30 cellular contexts compared by ENCODE assay signal in the genomic region with DNA sequence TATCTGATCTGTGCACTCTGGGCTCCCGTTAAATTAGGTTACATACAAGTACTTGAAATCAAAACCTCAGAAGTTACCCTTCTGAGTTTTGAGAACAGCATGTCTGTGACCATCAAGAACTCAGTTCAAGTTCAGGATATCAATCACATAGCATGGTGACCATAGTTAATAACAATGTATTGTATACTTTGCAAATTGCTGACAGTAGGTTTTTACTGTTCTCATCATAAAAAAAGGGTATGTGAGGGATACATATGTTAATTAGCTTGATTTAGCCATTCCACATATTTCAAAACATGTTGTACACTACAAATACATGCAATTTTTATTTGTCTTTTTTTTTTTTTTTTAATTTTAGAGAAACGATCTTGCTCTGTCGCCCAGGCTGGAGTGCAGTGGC. TPM values are rescaled to one million over a fixed set of nuclear protein-coding genes. Genes with fewer than 3 reads are reported as not detected.
DNase-seq lines count a peak whose midpoint lies in the region; ATAC-seq, FAIRE-seq and TF ChIP-seq lines count a peak whose summit lies in the region.
"Had no signal": no experiment of that assay in that cellular context is flagged by ENCODE, and none has a peak within 500 bp of the region (broad histone marks: within the 10 kb centered on the region; RNA-seq: fewer than 3 reads in every experiment).

No MANE protein-coding gene starts in this region.

- DNase-seq in MCF 10A (ENCODE audit: unreplicated experiment) (no peak), breast epithelium (ENCODE audit: low spot score in 2 of 2) (no peak), A549 (ENCODE audit: low read depth in 1 of 2, low spot score in 1 of 2) (no peak), K562 (ENCODE audit: extremely low read depth in 1 of 4, low spot score in 3 of 4) (no peak), mesothelial cell of epicardium (ENCODE audit: low spot score in 2 of 2, unreplicated experiment in 2 of 2) (no peak), iPS-NIHi11 (ENCODE audit: low spot score) (no peak)
- DNase-seq: ACHN; BE2C; C1 segment of cervical spinal cord; CD4-positive, alpha-beta memory T cell; CD4-positive, CD25-positive, alpha-beta regulatory T cell; CD8-positive, alpha-beta memory T cell; COR-L47; DMS 273 treated with DMSO at 0.1 percent for 48 hours; DMS153; DMS53; DMS79; DND-41; EL; GDM1 had no signal

- H3K4me1 ChIP-seq in breast epithelium (no peaks in the 10 kb centered on the region), A549 (no peaks in the 10 kb centered on the region), K562 (replicated peaks in 1 of 2; ENCODE audit: control insufficient read depth in 2 of 2, insufficient read depth in 2 of 2, low read length in 2 of 2) (no peaks in the 10 kb centered on the region; a peak in 1 of 5 replicates)
- H3K4me1 ChIP-seq: BE2C had no signal

- H3K79me2 ChIP-seq in K562 (ENCODE audit: control insufficient read depth, insufficient read depth, low read length), result no peaks in the 10 kb centered on the region

- H3K27me3 ChIP-seq in breast epithelium (no peaks in the 10 kb centered on the region), K562 (ENCODE audit: control insufficient read depth in 2 of 2, insufficient read depth in 2 of 2, low read length in 2 of 2) (peaks cover 0 to 18% of the 10 kb centered on the region in 2 experiments; a peak in 1 of 5 replicates)
- H3K27me3 ChIP-seq: BE2C, BLaER1 had no signal

- no peak overlapping the region for H3K27ac Mint-ChIP-seq in MCF 10A (ENCODE audit: low read depth, unreplicated experiment)
- no peak overlapping the region for H3K27ac Mint-ChIP-seq in mesothelial cell of epicardium
- H3K27ac Mint-ChIP-seq: CD14-positive monocyte; CD4-positive, alpha-beta memory T cell; CD4-positive, CD25-positive, alpha-beta regulatory T cell had no signal

- FAIRE-seq in A549 (lab: Jason Lieb, UNC), result no peak
- FAIRE-seq in K562 (lab: Jason Lieb, UNC), result no peak
- FAIRE-seq: GM12878, GM12892, GM18507 had no signal

- no peak for TF ChIP-seq EP300 in A549 (IDR thresholded peaks at IDR 0.05)
- no peak for TF ChIP-seq EP300 in K562 (IDR thresholded peaks at IDR 0.05; ENCODE audit: low read length)

- TF ChIP-seq RAD21 in A549 (conservative IDR thresholded peaks at IDR 0.05 in 1 of 2, IDR thresholded peaks at IDR 0.05 in 1 of 2) (no peak), K562 (CRISPR knock-in tag; conservative IDR thresholded peaks at IDR 0.05 in 1 of 2, IDR thresholded peaks at IDR 0.05 in 1 of 2) (no peak)

- TF ChIP-seq POLR2A in breast epithelium (IDR thresholded peaks at IDR 0.05), result no peak
- TF ChIP-seq POLR2A in A549 (IDR thresholded peaks at IDR 0.05; ENCODE audit: low read length), result no peak
- no peak for TF ChIP-seq POLR2A in K562 (conservative IDR thresholded peaks at IDR 0.05)

- intact Hi-C loops in MCF 10A (cut with micrococcal nuclease) (no loop called here), breast epithelium (cut with DNase I; ENCODE audit: low total_unique reads) (no loop called here), K562 (cut with micrococcal nuclease) (no loop called here)

- H3K4me1 Mint-ChIP-seq in MCF 10A (ENCODE audit: insufficient read depth, unreplicated experiment) (no peaks in the 10 kb centered on the region), mesothelial cell of epicardium (peaks cover 14% of the 10 kb centered on the region)
- H3K4me1 Mint-ChIP-seq: CD4-positive, alpha-beta memory T cell; CD4-positive, CD25-positive, alpha-beta regulatory T cell; CD8-positive, alpha-beta memory T cell had no signal

- H3K4me3 Mint-ChIP-seq in MCF 10A (ENCODE audit: unreplicated experiment) (no peak overlapping the region), mesothelial cell of epicardium (no peak overlapping the region)
- H3K4me3 Mint-ChIP-seq: CD14-positive monocyte; CD4-positive, alpha-beta memory T cell; CD4-positive, CD25-positive, alpha-beta regulatory T cell; CD8-positive, alpha-beta memory T cell had no signal

- BruUV-seq in MCF 10A (replicated peaks; lab: Mats Ljungman, UMichigan) (TSS peak; percentile 35), K562 (replicated peaks; lab: Mats Ljungman, UMichigan) (no TSS peak)

- ATAC-seq in A549, result no peak
- ATAC-seq in K562, result no peak
- ATAC-seq: GM12878 had no signal

- H3K9me1 ChIP-seq in K562 (ENCODE audit: control insufficient read depth, insufficient read depth, low read length), result no peaks in the 10 kb centered on the region

- H3K4me2 ChIP-seq in A549 (no peak overlapping the region), K562 (ENCODE audit: insufficient read depth, low read length) (no peak overlapping the region)
- H3K4me2 ChIP-seq: BLaER1 had no signal

- H3K9me3 ChIP-seq in breast epithelium, result no peaks in the 10 kb centered on the region
- no peaks in the 10 kb centered on the region for H3K9me3 ChIP-seq in A549
- 0 out of 2 replicates have a peak, but pooled peaks cover 2% of the 10 kb centered on the region for H3K9me3 ChIP-seq in K562 (replicated peaks; ENCODE audit: control insufficient read depth, insufficient read depth, low read depth, low read length)
- H3K9me3 ChIP-seq: BE2C, BLaER1 had no signal

- peaks cover 6% of the 10 kb centered on the region for H3K36me3 Mint-ChIP-seq in MCF 10A (ENCODE audit: insufficient read depth, unreplicated experiment)
- H3K36me3 Mint-ChIP-seq in mesothelial cell of epicardium, result no peaks in the 10 kb centered on the region
- H3K36me3 Mint-ChIP-seq: CD14-positive monocyte; CD4-positive, alpha-beta memory T cell; CD4-positive, CD25-positive, alpha-beta regulatory T cell; CD8-positive, alpha-beta memory T cell had no signal

- TF ChIP-seq CTCF in MCF 10A (IDR thresholded peaks at IDR 0.05; ENCODE audit: unreplicated experiment) (no peak), breast epithelium (IDR thresholded peaks at IDR 0.05) (no peak), A549 (IDR thresholded peaks at IDR 0.05) (no peak), K562 (IDR thresholded peaks at IDR 0.05 in 2 of 3, conservative IDR thresholded peaks at IDR 0.05 in 1 of 3; ENCODE audit: insufficient read depth in 2 of 3, low read depth in 1 of 3, low read length in 3 of 3) (no peak), mesothelial cell of epicardium (IDR thresholded peaks at IDR 0.05; ENCODE audit: unreplicated experiment) (no peak)

- H3K27ac ChIP-seq in breast epithelium (no peak overlapping the region), A549 (no peak overlapping the region), K562 (ENCODE audit: extremely low read depth, low read depth, low read length) (no peak overlapping the region)
- H3K27ac ChIP-seq: 22Rv1, BLaER1 had no signal

- H3K27me3 Mint-ChIP-seq in MCF 10A (ENCODE audit: insufficient read depth, unreplicated experiment) (no peaks in the 10 kb centered on the region), mesothelial cell of epicardium (ENCODE audit: low read depth) (no peaks in the 10 kb centered on the region)

- H3K4me3 ChIP-seq in breast epithelium (no peak overlapping the region), A549 (no peak overlapping the region), K562 (no peak overlapping the region)
- H3K4me3 ChIP-seq: BLaER1, GM12878 had no signal

- POLR2A ChIA-PET in MCF 10A (lab: Yijun Ruan, JAX), result interaction anchor here (0.6 to 0.8 kb wide), 2 partner anchors 17 to 89 kb away, joined by 4 read pairs; no protein-coding TSS in a partner anchor
- POLR2A ChIA-PET in A549 (lab: Yijun Ruan, JAX), result no interaction called here
- POLR2A ChIA-PET in K562 (lab: Yijun Ruan, JAX), result interaction anchor here (1.8 kb wide), 1 partner anchor 13 kb away, joined by 8 read pairs; no protein-coding TSS in a partner anchor

- H4K20me1 ChIP-seq in K562 (replicated peaks; ENCODE audit: control insufficient read depth, insufficient read depth, low read length), result no peaks in the 10 kb centered on the region
- H4K20me1 ChIP-seq: BLaER1 had no signal

- H3K9me3 Mint-ChIP-seq in MCF 10A (ENCODE audit: unreplicated experiment) (peaks cover 10% of the 10 kb centered on the region), mesothelial cell of epicardium (peaks cover 7% of the 10 kb centered on the region)
- H3K9me3 Mint-ChIP-seq: CD4-positive, CD25-positive, alpha-beta regulatory T cell had no signal

- CTCF ChIA-PET in MCF 10A (lab: Yijun Ruan, JAX) (interaction anchor here (0.8 kb wide), 1 partner anchor 108 kb away, joined by 3 read pairs; no protein-coding TSS in a partner anchor), A549 (lab: Yijun Ruan, JAX) (interaction anchor here (0.6 to 2.2 kb wide), 2 partner anchors 8 to 184 kb away, joined by 3 to 6 read pairs; no protein-coding TSS in a partner anchor), K562 (lab: Yijun Ruan, JAX; ENCODE audit: low intra/inter-chr PET ratio) (no interaction called here)

- H2AFZ ChIP-seq in K562 (ENCODE audit: low read depth, low read length), result no peak overlapping the region

- no peaks in the 10 kb centered on the region for H3K36me3 ChIP-seq in breast epithelium
- no peaks in the 10 kb centered on the region for H3K36me3 ChIP-seq in K562 (ENCODE audit: control insufficient read depth, insufficient read depth, low read length)
- H3K36me3 ChIP-seq: BE2C, BLaER1 had no signal

- in situ Hi-C loops in K562 (cut with MboI), result loop anchor here (25.0 kb wide), 1 partner anchor 746 kb away; no protein-coding TSS in a partner anchor

- 43% methylated on average over 3 of the region's 3 CpGs for WGBS in A549 (ENCODE audit: missing lambda C conversion rate)
- 2% methylated on average over 2 of the region's 3 CpGs for WGBS in K562 (ENCODE audit: insufficient coverage, low coverage, missing lambda C conversion rate)

- H3K9ac ChIP-seq in K562 (ENCODE audit: insufficient read depth in 1 of 2, low read depth in 2 of 2, low read length in 2 of 2), result no peak overlapping the region
- H3K9ac ChIP-seq: BLaER1 had no signal

RNA-seq across cellular contexts. Expression of a gene that starts 25.5 kb away (rescaled TPM):
- total RNA-seq in MCF 10A (2022) (30.3 and 58.4 TPM in 2 replicates), breast epithelium (1 to 10 TPM in 1 of 3 donors, under 1 TPM in 1, not detected in 1; 0.33 to 1.8 TPM), K562 (2014; rRNA removed) (not detected in 2 replicates), K562 (2014; rRNA removed; fragmentation: Illumina TruSeq; extraction: Trizol) (not detected in 2 replicates), K562 (2015; rRNA removed; fragmentation: Illumina TruSeq; extraction: Trizol) (not detected in 2 replicates), K562 (2021) (not detected in 2 replicates), mesothelial cell of epicardium (7.8 to 8.3 TPM (median 8.0 TPM) in 3 replicates)
- polyA plus RNA-seq in A549 (2011; rRNA removed) (0.13 and 0.32 TPM in 2 replicates), A549 (2017; fragmentation: RNase III; extraction: RNeasy Plus Mini Kit Qiagen cat#74134 plus additional on column Dnase treatment) (0.07 to 0.42 TPM (median 0.18 TPM) in 3 replicates), K562 (2011; rRNA removed) (0.31 TPM in 1 of 2 replicates, not detected in the other), K562 (2014; fragmentation: Illumina TruSeq; extraction: Trizol) (not detected in 2 replicates), K562 (2014; fragmentation: Nextera tagmentation; extraction: Ambion mirVana) (under 1 TPM; 0.11 to 0.14 TPM), K562 (2014; rRNA removed) (not detected in 2 replicates)
- polyA plus RNA-seq in A549 (2012; cell fraction: cytosol; rRNA removed), result 0.29 and 0.38 TPM in 2 replicates
- 0.05 and 0.16 TPM in 2 replicates for polyA plus RNA-seq in A549 (2012; cell fraction: nucleus; rRNA removed)
- polyA minus RNA-seq in A549 (2011; rRNA and poly(A)+ RNA removed), result 1.1 TPM in 1 of 2 replicates, not detected in the other
- not detected in 2 replicates for total RNA-seq in K562 (2011; cell fraction: chromatin; rRNA removed; ENCODE audit: low replicate concordance)
- not detected in 2 replicates for total RNA-seq in K562 (2011; cell fraction: nucleolus; rRNA removed)
- not detected in 2 replicates for total RNA-seq in K562 (2011; cell fraction: nucleoplasm; rRNA removed)
- not detected in 2 replicates for polyA plus RNA-seq in K562 (2011; cell fraction: cytosol; rRNA removed)
- not detected in 2 replicates for polyA plus RNA-seq in K562 (2011; cell fraction: nucleus; rRNA removed)
- not detected in 2 replicates for polyA plus RNA-seq in K562 (2012)
- not detected in 2 replicates for polyA minus RNA-seq in K562 (2011; rRNA and poly(A)+ RNA removed)
- not detected in 2 replicates for polyA minus RNA-seq in K562 (2011; cell fraction: cytosol; rRNA and poly(A)+ RNA removed)
- polyA minus RNA-seq in K562 (2011; cell fraction: nucleus; rRNA and poly(A)+ RNA removed), result not detected in 2 replicates
- total RNA-seq: A172; A673; CD4-positive, alpha-beta memory T cell; CD8-positive, alpha-beta memory T cell; Daoy; G401; GM12878 had no signal
- polyA plus RNA-seq: CD4-positive, alpha-beta memory T cell; CD4-positive, CD25-positive, alpha-beta regulatory T cell; CD8-positive, alpha-beta memory T cell had no signal
